In the genomic region with DNA sequence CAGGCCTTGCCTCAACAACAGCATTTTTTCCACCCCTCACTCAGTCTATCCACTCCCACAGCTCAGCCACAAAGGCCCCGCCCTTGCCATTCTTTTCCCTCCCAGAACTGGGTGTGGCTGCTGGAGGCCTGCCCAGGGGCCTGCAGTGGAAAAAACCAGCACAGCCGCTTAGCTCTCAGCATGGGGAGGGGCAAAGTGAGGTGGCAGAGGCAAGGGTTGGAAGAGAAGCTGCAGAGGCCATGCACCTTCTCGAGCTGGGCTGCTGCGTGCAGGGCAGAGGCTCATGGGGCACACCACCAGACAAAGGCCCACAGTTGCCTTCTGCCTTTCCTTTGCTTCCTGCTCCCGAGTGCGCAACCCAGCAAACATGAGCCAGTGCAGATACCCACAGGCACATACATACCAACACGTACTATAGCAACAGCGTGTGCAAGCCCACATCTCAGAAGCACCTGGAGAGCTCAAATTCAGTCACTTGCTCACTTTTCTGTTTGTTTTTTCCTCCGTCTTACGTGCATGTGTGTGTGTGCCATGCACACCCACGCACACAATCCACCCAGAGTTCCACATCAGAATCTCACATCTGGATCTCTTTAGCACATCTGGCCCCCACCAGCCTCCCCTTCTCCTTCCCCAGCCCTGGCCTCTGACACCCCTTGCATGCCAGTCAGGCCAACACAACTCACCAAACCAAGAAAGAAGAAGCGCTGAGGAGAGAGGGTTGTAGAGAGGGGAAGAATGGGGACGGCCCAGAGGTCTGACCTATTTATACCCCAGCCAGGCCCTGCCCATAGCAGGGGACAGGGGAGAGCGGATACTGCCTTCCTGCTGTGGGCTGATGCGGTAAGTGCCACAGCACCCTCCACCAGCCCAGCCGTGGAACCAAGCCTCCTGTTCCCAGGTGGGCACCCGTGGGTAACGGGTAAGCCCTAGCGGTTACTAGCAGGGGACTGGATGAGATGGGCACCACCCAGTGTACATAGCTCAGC, we compare ENCODE assay signal across 8 cellular contexts. TPM values are rescaled to one million over a fixed set of nuclear protein-coding genes. Genes with fewer than 3 reads are reported as not detected.
DNase-seq lines count a peak whose midpoint lies in the region; ATAC-seq, FAIRE-seq and TF ChIP-seq lines count a peak whose summit lies in the region.

S100A4 (minus strand) TSS at position 740 of the 989 bp plus-strand sequence. CDS start 1,012 bp downstream, outside the sequence.

- H3F3A ChIP-seq in OCI-LY1 (ENCODE audit: insufficient read depth, low read length): no peaks in the 10 kb centered on the region

- no peak for ATAC-seq in HG03439 (IDR thresholded peaks at IDR 0.05; ENCODE audit: unreplicated experiment)

- H3K4me3 ChIP-seq in OCI-LY1 (ENCODE audit: low read depth, low read length, poor library complexity, severe bottlenecking): peak within 1 kb of the TSS; percentile 42

- no peaks in the 10 kb centered on the region for H3K79me2 ChIP-seq in OCI-LY1 (ENCODE audit: insufficient read depth, low read length)

- no peaks in the 10 kb centered on the region for H4K20me1 ChIP-seq in OCI-LY1 (ENCODE audit: insufficient read depth, low read length)

- H3K9me2 ChIP-seq in OCI-LY1 (ENCODE audit: low read depth, low read length): no peaks in the 10 kb centered on the region

- in situ Hi-C loops in GM13976 (cut with MboI; ENCODE audit: low sequenced_read_pairs, unreplicated experiment): no loop called here

- no peak for FAIRE-seq in HTR-8/SVneo (lab: Jason Lieb, UNC)

- H3K27ac ChIP-seq in OCI-LY1 (ENCODE audit: low read depth, low read length, poor library complexity, severe bottlenecking): peak within 1 kb of the TSS; percentile 77

- peaks cover 10% of the 10 kb centered on the region; the same call in 1 of the 2 replicates for H3K27me3 ChIP-seq in OCI-LY1 (ENCODE audit: insufficient read depth, low read length)

- DNase-seq in GM13976 (ENCODE audit: low spot score) (peak; percentile 82), HTR-8/SVneo (ENCODE audit: insufficient read length, low spot score) (peak; percentile 86), epidermal melanocyte (ENCODE audit: insufficient read length, low spot score) (peak; percentile 86), mucosa of gallbladder (ENCODE audit: low spot score) (peak; percentile 95)
- DNase-seq in activated CD8-positive, alpha-beta memory T cell treated with anti-CD3 and anti-CD28 coated beads, Interleukin-2, amount 50 U/mL, for 1 hour (ENCODE audit: extremely low read depth): peak; percentile 77
- peak; percentile 56 to 80 for DNase-seq in stimulated activated CD8-positive, alpha-beta memory T cell treated with anti-CD3 and anti-CD28 coated beads, Interleukin-4, amount 100 ng/mL, for 1 hour (ENCODE audit: low read depth in 2 of 2, low spot score in 1 of 2)

- peak within 1 kb of the TSS; percentile 60 for H3K9ac ChIP-seq in OCI-LY1 (ENCODE audit: low read length)

- no peak for TF ChIP-seq CTCF in GM13976 (IDR thresholded peaks at IDR 0.05; ENCODE audit: borderline replicate concordance, control extremely low read depth, extremely low read depth, insufficient read depth, missing control alignments)
- TF ChIP-seq CTCF in OCI-LY1 (IDR thresholded peaks at IDR 0.05; ENCODE audit: low read length): no peak

- peaks cover 29% of the 10 kb centered on the region for H3K4me1 ChIP-seq in OCI-LY1 (ENCODE audit: insufficient read depth, low read length, severe bottlenecking)

- H3K4me2 ChIP-seq in OCI-LY1 (ENCODE audit: low read length): peak within 1 kb of the TSS; percentile 61

- H3K9me3 ChIP-seq in OCI-LY1 (ENCODE audit: low read length): no peaks in the 10 kb centered on the region

- peak within 1 kb of the TSS; percentile 12; the same call in 1 of the 2 replicates for H2AFZ ChIP-seq in OCI-LY1 (ENCODE audit: low read length)

- H3K36me3 ChIP-seq in OCI-LY1 (ENCODE audit: insufficient read depth, low read length): no peaks in the 10 kb centered on the region

RNA-seq across cellular contexts. Expression of gene S100A4, which starts in this region (rescaled TPM):
- 66.8 TPM for total RNA-seq in mucosa of gallbladder
